In the genomic region with DNA sequence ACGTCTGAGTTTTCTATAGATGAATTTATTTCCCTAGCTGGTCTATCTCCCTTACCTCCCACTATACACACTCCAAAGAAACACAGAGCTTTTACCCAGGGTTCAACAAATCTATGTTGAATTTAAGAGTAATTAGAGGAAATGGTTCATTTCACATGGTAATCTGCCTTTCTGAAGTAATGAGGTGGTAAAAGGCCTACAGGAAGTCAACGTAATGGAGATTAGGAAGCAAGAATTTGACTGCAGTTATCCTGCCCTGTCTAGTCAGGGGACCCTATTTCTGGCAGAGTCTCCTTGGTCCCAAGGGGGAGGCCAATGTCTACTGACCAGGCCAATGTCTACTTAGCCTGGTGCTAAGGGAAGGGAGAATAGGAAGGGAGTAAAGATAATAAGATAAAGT, we compare ENCODE assay signal across 17 cellular contexts.
"Had no signal": no experiment of that assay in that cellular context is flagged by ENCODE, and none has a peak within 500 bp of the region (broad histone marks: within the 10 kb centered on the region; RNA-seq: fewer than 3 reads in every experiment).

No MANE protein-coding gene starts in this region.

- H3K36me3 Mint-ChIP-seq: naive B cell had no signal

- H3K27ac Mint-ChIP-seq: nephron progenitor cell had no signal

- H3K79me2 ChIP-seq: hepatocyte had no signal

- ATAC-seq: psoas muscle had no signal

- H3K4me3 ChIP-seq: coronary artery, dorsolateral prefrontal cortex, hepatocyte, psoas muscle had no signal

- H3K27me3 ChIP-seq: dorsolateral prefrontal cortex, hepatocyte, neutrophil had no signal

- H3K27me3 Mint-ChIP-seq: naive B cell had no signal

- H3K9me3 ChIP-seq: neutrophil, psoas muscle had no signal

- H3K36me3 ChIP-seq: neutrophil had no signal

- DNase-seq: dorsolateral prefrontal cortex; effector CD8-positive, alpha-beta T cell; foreskin melanocyte; head of caudate nucleus; kidney glomerular epithelial cell; mesendoderm; naive B cell; nephron progenitor cell; psoas muscle; small intestine; stimulated activated CD4-positive, alpha-beta T cell treated with anti-CD3 and anti-CD28 coated beads, Interleukin-12 subunit alpha, Interleukin-12 subunit beta, amount 100 ng/mL, for 4 hours; stimulated activated naive CD4-positive, alpha-beta T cell treated with Interleukin-2 at 50 U/mL for 16 hours; trophoblast cell had no signal

- H3K4me1 ChIP-seq: psoas muscle had no signal

- H3K4me3 Mint-ChIP-seq: nephron progenitor cell had no signal

- H3K9me3 Mint-ChIP-seq: naive B cell, nephron progenitor cell had no signal

- H3K27ac ChIP-seq: coronary artery, dorsolateral prefrontal cortex, hepatocyte, neutrophil, psoas muscle had no signal

- H3K4me2 ChIP-seq: hepatocyte had no signal

- FAIRE-seq: islet of Langerhans, small intestine had no signal

- H2AFZ ChIP-seq: hepatocyte had no signal
